19 cellular contexts compared by ENCODE assay signal in genomic region chr1:42891471-42891870, GRCh38. TPM values are rescaled to one million over a fixed set of nuclear protein-coding genes. Genes with fewer than 3 reads are reported as not detected.
DNase-seq lines count a peak whose midpoint lies in the region; ATAC-seq and TF ChIP-seq lines count a peak whose summit lies in the region.
"Had no signal": no experiment of that assay in that cellular context is flagged by ENCODE, and none has a peak within 500 bp of the region (broad histone marks: within the 10 kb centered on the region; RNA-seq: fewer than 3 reads in every experiment).

No MANE protein-coding gene starts in this region.

- no peaks in the 10 kb centered on the region for H3K36me3 Mint-ChIP-seq in neural progenitor cell
- H3K36me3 Mint-ChIP-seq: T-cell had no signal

- H3K27ac Mint-ChIP-seq in neural progenitor cell = peak overlapping the region; percentile 81
- H3K27ac Mint-ChIP-seq: B cell; CD4-positive, alpha-beta T cell; T-cell had no signal

- H3K27me3 Mint-ChIP-seq in neural progenitor cell (ENCODE audit: insufficient read depth, low read depth) = peaks cover 6% of the 10 kb centered on the region
- H3K27me3 Mint-ChIP-seq: CD4-positive, alpha-beta T cell had no signal

- H3K27ac ChIP-seq in neural progenitor cell (no peak overlapping the region), testis (no peak overlapping the region)
- H3K27ac ChIP-seq: 22Rv1, SK-N-MC had no signal

- H3K27me3 ChIP-seq in neural progenitor cell = no peaks in the 10 kb centered on the region
- no peaks in the 10 kb centered on the region for H3K27me3 ChIP-seq in testis

- no peak overlapping the region for H3K9ac ChIP-seq in neural progenitor cell

- DNase-seq in DMS53 (lab: John Stamatoyannopoulos, UW) (peak; percentile 34), DMS53 treated with DMSO at 0.1 percent for 48 hours (lab: John Stamatoyannopoulos, UW; ENCODE audit: unreplicated experiment) (no peak), NCI-H2029 treated with DMSO at 0.1 percent for 48 hours (lab: John Stamatoyannopoulos, UW) (peak; percentile 58), NCI-H510A treated with DMSO at 0.1 percent for 48 hours (lab: John Stamatoyannopoulos, UW) (peak; percentile 75), neural progenitor cell (ENCODE audit: low spot score) (no peak), inferior parietal cortex (ENCODE audit: extremely low spot score) (no peak), testis (no peak)
- DNase-seq: Calu3; CD4-positive, alpha-beta T cell; DND-41; MG63; NCI-H1092 treated with DMSO at 0.1 percent for 48 hours; NCI-H1694 treated with DMSO at 0.1 percent for 48 hours; Right ventricle myocardium superior; T-cell had no signal

- H3K4me2 ChIP-seq in neural progenitor cell = no peak overlapping the region

- WGBS in testis, 2 donors = 54 to 66% methylated on average over 4 of the region's 4 CpGs

- H3K36me3 ChIP-seq in neural progenitor cell (no peaks in the 10 kb centered on the region), testis (ENCODE audit: low read depth, missing control alignments) (no peaks in the 10 kb centered on the region)
- H3K36me3 ChIP-seq: MG63 had no signal

- no peaks in the 10 kb centered on the region for H3K79me2 ChIP-seq in neural progenitor cell (ENCODE audit: low read depth)

- H3K4me3 Mint-ChIP-seq in neural progenitor cell = no peak overlapping the region
- H3K4me3 Mint-ChIP-seq: B cell; CD4-positive, alpha-beta T cell; T-cell had no signal

- H3K4me1 ChIP-seq in neural progenitor cell (peaks cover 5% of the 10 kb centered on the region), testis (no peaks in the 10 kb centered on the region)

- ATAC-seq in GM18517 (IDR thresholded peaks at IDR 0.05; ENCODE audit: unreplicated experiment) = no peak
- ATAC-seq: T-cell had no signal

- no peak overlapping the region for H3K4me3 ChIP-seq in neural progenitor cell
- no peak overlapping the region for H3K4me3 ChIP-seq in testis
- H3K4me3 ChIP-seq: MG63, SK-N-MC had no signal

- no peak for TF ChIP-seq POLR2A in testis (IDR thresholded peaks at IDR 0.05)

- H4K20me1 ChIP-seq in neural progenitor cell (ENCODE audit: low read depth) = no peaks in the 10 kb centered on the region

- peaks cover 16% of the 10 kb centered on the region for H3K4me1 Mint-ChIP-seq in neural progenitor cell
- H3K4me1 Mint-ChIP-seq: B cell, T-cell had no signal

- H3K9me3 Mint-ChIP-seq in neural progenitor cell = peaks cover 11% of the 10 kb centered on the region

- TF ChIP-seq CTCF in neural progenitor cell (IDR thresholded peaks at IDR 0.05) (no peak), testis (IDR thresholded peaks at IDR 0.05) (no peak)

- intact Hi-C loops in testis (cut with DNase I; ENCODE audit: low total_unique reads) = no loop called here

- H3K9me3 ChIP-seq in neural progenitor cell (ENCODE audit: low read depth) = no peaks in the 10 kb centered on the region
- no peaks in the 10 kb centered on the region for H3K9me3 ChIP-seq in testis

- no peaks in the 10 kb centered on the region for H3F3A ChIP-seq in neural progenitor cell (ENCODE audit: low read depth)

- H2AFZ ChIP-seq in neural progenitor cell (replicated peaks) = peak overlapping the region; percentile 68

RNA-seq across cellular contexts. Expression of gene ZNF691, which starts 45.1 kb away (rescaled TPM):
- total RNA-seq in neural progenitor cell (ENCODE audit: low replicate concordance) (17.6 and 20.8 TPM in 2 replicates), testis (10 to 100 TPM; 16.7 to 17.3 TPM)
- polyA plus RNA-seq in testis (ENCODE audit: insufficient read depth, low read depth, low replicate concordance) = 12.9 TPM

Comparison
In these comparisons a context has a peak if more than half of its experiments do, and no peak if none do; other contexts are left out.
1. DNase-seq: peak in DMS53 (single experiment), NCI-H2029 treated with DMSO at 0.1 percent for 48 hours (single experiment) and NCI-H510A treated with DMSO at 0.1 percent for 48 hours (single experiment); none in DMS53 treated with DMSO at 0.1 percent for 48 hours (single experiment), neural progenitor cell (single experiment), inferior parietal cortex (single experiment) and testis (single experiment).